34 cellular contexts compared by ENCODE assay signal in genomic region chr20:33231237-33231636, GRCh38. TPM values are rescaled to one million over a fixed set of nuclear protein-coding genes. Genes with fewer than 3 reads are reported as not detected.
"Had no signal": no experiment of that assay in that cellular context is flagged by ENCODE, and none has a peak within 500 bp of the region (broad histone marks: within the 10 kb centered on the region; RNA-seq: fewer than 3 reads in every experiment).

No MANE protein-coding gene starts in this region.

- H3K4me3 Mint-ChIP-seq: activated CD4-positive, alpha-beta memory T cell treated with anti-CD3 and anti-CD28 coated beads, Interleukin-2, amount 10 ng/mL, durations not matched to agents 7 days and 5 days; activated CD4-positive, alpha-beta T cell treated with anti-CD3 and anti-CD28 coated beads, Interleukin-2, amount 10 ng/mL, durations not matched to agents 7 days and 5 days; activated CD8-positive, alpha-beta memory T cell treated with anti-CD3 and anti-CD28 coated beads, Interleukin-2, amount 10 ng/mL, durations not matched to agents 7 days and 5 days; activated naive CD4-positive, alpha-beta T cell treated with anti-CD3 and anti-CD28 coated beads for 36 hours; activated naive CD4-positive, alpha-beta T cell treated with anti-CD3 and anti-CD28 coated beads, Interleukin-2, amount 50 U/mL, for 24 hours; activated T-helper 1 cell treated with anti-CD3 and anti-CD28 coated beads, Interleukin-12 subunit alpha, Interleukin-12 subunit beta, Interleukin-2, Interleukin-4 antibody, amounts not matched to agents 30 ng/mL and 10 ng/mL and 1 ng/mL, durations not matched to agents 14 hours and 24 hours and 36 hours; effector memory CD8-positive, alpha-beta T cell had no signal

- H3K27ac Mint-ChIP-seq: activated CD4-positive, alpha-beta memory T cell treated with anti-CD3 and anti-CD28 coated beads, Interleukin-2, amount 10 ng/mL, durations not matched to agents 7 days and 5 days; activated naive CD4-positive, alpha-beta T cell treated with anti-CD3 and anti-CD28 coated beads for 36 hours; activated naive CD4-positive, alpha-beta T cell treated with anti-CD3 and anti-CD28 coated beads, Interleukin-2, amount 50 U/mL, for 24 hours; activated T-helper 2 cell treated with anti-CD3 and anti-CD28 coated beads, Interferon-gamma antibody, Interleukin-2, Interleukin-4, amounts not matched to agents 10 μg/mL and 5 μg/mL and 100 μg/mL, durations not matched to agents 14 hours and 24 hours and 36 hours; effector memory CD8-positive, alpha-beta T cell had no signal

- ATAC-seq: activated CD8-positive, alpha-beta memory T cell treated with anti-CD3 and anti-CD28 coated beads, Interleukin-2, amount 10 ng/mL, durations not matched to agents 7 days and 5 days; body of pancreas; effector memory CD8-positive, alpha-beta T cell; foreskin keratinocyte; gastrocnemius medialis; heart left ventricle had no signal

- DNase-seq: activated CD4-positive, alpha-beta memory T cell treated with anti-CD3 and anti-CD28 coated beads, Interleukin-2, amount 10 ng/mL, durations not matched to agents 7 days and 5 days; activated CD4-positive, alpha-beta T cell treated with anti-CD3 and anti-CD28 coated beads for 1 hour; activated CD4-positive, alpha-beta T cell treated with anti-CD3 and anti-CD28 coated beads for 4 hours; activated CD4-positive, alpha-beta T cell treated with anti-CD3 and anti-CD28 coated beads, Interleukin-2, amount 10 ng/mL, durations not matched to agents 7 days and 5 days; activated CD4-positive, alpha-beta T cell treated with anti-CD3 and anti-CD28 coated beads, Interleukin-2, amount 50 U/mL, for 4 hours; activated CD8-positive, alpha-beta memory T cell treated with anti-CD3 and anti-CD28 coated beads, Interleukin-2, amount 10 ng/mL, durations not matched to agents 7 days and 5 days; activated CD8-positive, alpha-beta memory T cell treated with anti-CD3 and anti-CD28 coated beads, Interleukin-2, amount 50 U/mL, for 4 hours; activated effector memory CD4-positive, alpha-beta T cell treated with anti-CD3 and anti-CD28 coated beads, Interleukin-2, amount 50 U/mL, for 16 hours; activated naive CD4-positive, alpha-beta T cell treated with anti-CD3 and anti-CD28 coated beads for 36 hours; activated T-cell treated with anti-CD3 and anti-CD28 coated beads, Interleukin-2, amount 50 U/mL, for 1 hour; activated T-cell treated with anti-CD3 and anti-CD28 coated beads, Interleukin-2, amount 50 U/mL, for 48 hours; amygdala; aorta; body of pancreas; caudate nucleus; cortex of kidney; dermis blood vessel endothelial cell; effector CD4-positive, alpha-beta T cell; effector memory CD8-positive, alpha-beta T cell; erythroblast; foreskin keratinocyte; gastrocnemius medialis; glutamatergic neuron; heart left ventricle; T-helper 2 cell had no signal

- H3K4me3 ChIP-seq: body of pancreas, esophagus muscularis mucosa, gastrocnemius medialis, heart left ventricle had no signal

- H3K9me3 Mint-ChIP-seq: activated CD4-positive, alpha-beta memory T cell treated with anti-CD3 and anti-CD28 coated beads, Interleukin-2, amount 10 ng/mL, durations not matched to agents 7 days and 5 days; activated CD4-positive, alpha-beta T cell treated with anti-CD3 and anti-CD28 coated beads, Interleukin-2, amount 10 ng/mL, durations not matched to agents 7 days and 5 days; activated naive CD4-positive, alpha-beta T cell treated with anti-CD3 and anti-CD28 coated beads for 36 hours; activated naive CD4-positive, alpha-beta T cell treated with anti-CD3 and anti-CD28 coated beads, Interleukin-2, amount 50 U/mL, for 24 hours; activated T-helper 1 cell treated with anti-CD3 and anti-CD28 coated beads, Interleukin-12 subunit alpha, Interleukin-12 subunit beta, Interleukin-2, Interleukin-4 antibody, amounts not matched to agents 30 ng/mL and 10 ng/mL and 1 ng/mL, durations not matched to agents 14 hours and 24 hours and 36 hours; activated T-helper 2 cell treated with anti-CD3 and anti-CD28 coated beads, Interferon-gamma antibody, Interleukin-2, Interleukin-4, amounts not matched to agents 10 μg/mL and 5 μg/mL and 100 μg/mL, durations not matched to agents 14 hours and 24 hours and 36 hours; effector memory CD8-positive, alpha-beta T cell had no signal

- FAIRE-seq: colon had no signal

- H3K36me3 Mint-ChIP-seq: activated CD8-positive, alpha-beta memory T cell treated with anti-CD3 and anti-CD28 coated beads, Interleukin-2, amount 10 ng/mL, durations not matched to agents 7 days and 5 days; activated naive CD4-positive, alpha-beta T cell treated with anti-CD3 and anti-CD28 coated beads, Interleukin-2, amount 50 U/mL, for 24 hours had no signal

- H3K36me3 ChIP-seq: esophagus muscularis mucosa, gastrocnemius medialis, heart left ventricle had no signal

- H3K27ac ChIP-seq: body of pancreas, esophagus muscularis mucosa, foreskin keratinocyte, gastrocnemius medialis, heart left ventricle had no signal

- H3K4me1 ChIP-seq: body of pancreas, esophagus muscularis mucosa, foreskin keratinocyte, gastrocnemius medialis, heart left ventricle had no signal

- H3K9me3 ChIP-seq: body of pancreas, esophagus muscularis mucosa, gastrocnemius medialis, heart left ventricle had no signal

- H3K27me3 ChIP-seq: body of pancreas, foreskin keratinocyte had no signal

- H3K27me3 Mint-ChIP-seq: activated naive CD4-positive, alpha-beta T cell treated with anti-CD3 and anti-CD28 coated beads, Interleukin-2, amount 50 U/mL, for 24 hours had no signal

RNA-seq across cellular contexts. Expression of gene BPIFA1, which starts 4.6 kb away (rescaled TPM):
- total RNA-seq: activated CD4-positive, alpha-beta memory T cell treated with anti-CD3 and anti-CD28 coated beads, Interleukin-2, amount 10 ng/mL, durations not matched to agents 7 days and 5 days; activated CD4-positive, alpha-beta T cell treated with anti-CD3 and anti-CD28 coated beads, Interleukin-2, amount 10 ng/mL, durations not matched to agents 7 days and 5 days; activated CD8-positive, alpha-beta memory T cell treated with anti-CD3 and anti-CD28 coated beads for 36 hours; activated CD8-positive, alpha-beta memory T cell treated with anti-CD3 and anti-CD28 coated beads, Interleukin-2, amount 10 ng/mL, durations not matched to agents 7 days and 5 days; activated naive CD4-positive, alpha-beta T cell treated with anti-CD3 and anti-CD28 coated beads for 36 hours; activated T-helper 1 cell treated with anti-CD3 and anti-CD28 coated beads, Interleukin-12 subunit alpha, Interleukin-12 subunit beta, Interleukin-2, Interleukin-4 antibody, amounts not matched to agents 30 ng/mL and 10 ng/mL and 1 ng/mL, durations not matched to agents 14 hours and 24 hours and 36 hours; activated T-helper 2 cell treated with anti-CD3 and anti-CD28 coated beads, Interferon-gamma antibody, Interleukin-2, Interleukin-4, amounts not matched to agents 10 μg/mL and 5 μg/mL and 100 μg/mL, durations not matched to agents 14 hours and 24 hours and 36 hours; aorta; body of pancreas; chondrocyte; dermis blood vessel endothelial cell; esophagus muscularis mucosa; foreskin keratinocyte; gastrocnemius medialis; heart left ventricle; T-helper 1 cell treated with Interleukin-12 subunit alpha and Interleukin-12 subunit beta and Interleukin-4 antibody, amounts not matched to agents 30 ng/mL and 1 ng/mL, for 36 hours had no signal
- polyA plus RNA-seq: adipose tissue, aorta, foreskin keratinocyte, heart left ventricle had no signal

RNA-seq across cellular contexts. Expression of gene BPIFA3, which starts 14.1 kb away (rescaled TPM):
- total RNA-seq: activated CD4-positive, alpha-beta memory T cell treated with anti-CD3 and anti-CD28 coated beads, Interleukin-2, amount 10 ng/mL, durations not matched to agents 7 days and 5 days; activated CD4-positive, alpha-beta T cell treated with anti-CD3 and anti-CD28 coated beads, Interleukin-2, amount 10 ng/mL, durations not matched to agents 7 days and 5 days; activated CD8-positive, alpha-beta memory T cell treated with anti-CD3 and anti-CD28 coated beads for 36 hours; activated CD8-positive, alpha-beta memory T cell treated with anti-CD3 and anti-CD28 coated beads, Interleukin-2, amount 10 ng/mL, durations not matched to agents 7 days and 5 days; activated naive CD4-positive, alpha-beta T cell treated with anti-CD3 and anti-CD28 coated beads for 36 hours; activated T-helper 1 cell treated with anti-CD3 and anti-CD28 coated beads, Interleukin-12 subunit alpha, Interleukin-12 subunit beta, Interleukin-2, Interleukin-4 antibody, amounts not matched to agents 30 ng/mL and 10 ng/mL and 1 ng/mL, durations not matched to agents 14 hours and 24 hours and 36 hours; activated T-helper 2 cell treated with anti-CD3 and anti-CD28 coated beads, Interferon-gamma antibody, Interleukin-2, Interleukin-4, amounts not matched to agents 10 μg/mL and 5 μg/mL and 100 μg/mL, durations not matched to agents 14 hours and 24 hours and 36 hours; aorta; body of pancreas; chondrocyte; dermis blood vessel endothelial cell; esophagus muscularis mucosa; foreskin keratinocyte; gastrocnemius medialis; heart left ventricle; T-helper 1 cell treated with Interleukin-12 subunit alpha and Interleukin-12 subunit beta and Interleukin-4 antibody, amounts not matched to agents 30 ng/mL and 1 ng/mL, for 36 hours had no signal
- polyA plus RNA-seq: adipose tissue, aorta, foreskin keratinocyte, heart left ventricle had no signal

RNA-seq across cellular contexts. Expression of gene BPIFB1, which starts 51.8 kb away (rescaled TPM):
- total RNA-seq: activated CD4-positive, alpha-beta memory T cell treated with anti-CD3 and anti-CD28 coated beads, Interleukin-2, amount 10 ng/mL, durations not matched to agents 7 days and 5 days; activated CD4-positive, alpha-beta T cell treated with anti-CD3 and anti-CD28 coated beads, Interleukin-2, amount 10 ng/mL, durations not matched to agents 7 days and 5 days; activated CD8-positive, alpha-beta memory T cell treated with anti-CD3 and anti-CD28 coated beads for 36 hours; activated CD8-positive, alpha-beta memory T cell treated with anti-CD3 and anti-CD28 coated beads, Interleukin-2, amount 10 ng/mL, durations not matched to agents 7 days and 5 days; activated naive CD4-positive, alpha-beta T cell treated with anti-CD3 and anti-CD28 coated beads for 36 hours; activated T-helper 1 cell treated with anti-CD3 and anti-CD28 coated beads, Interleukin-12 subunit alpha, Interleukin-12 subunit beta, Interleukin-2, Interleukin-4 antibody, amounts not matched to agents 30 ng/mL and 10 ng/mL and 1 ng/mL, durations not matched to agents 14 hours and 24 hours and 36 hours; activated T-helper 2 cell treated with anti-CD3 and anti-CD28 coated beads, Interferon-gamma antibody, Interleukin-2, Interleukin-4, amounts not matched to agents 10 μg/mL and 5 μg/mL and 100 μg/mL, durations not matched to agents 14 hours and 24 hours and 36 hours; aorta; body of pancreas; chondrocyte; dermis blood vessel endothelial cell; esophagus muscularis mucosa; foreskin keratinocyte; gastrocnemius medialis; heart left ventricle; T-helper 1 cell treated with Interleukin-12 subunit alpha and Interleukin-12 subunit beta and Interleukin-4 antibody, amounts not matched to agents 30 ng/mL and 1 ng/mL, for 36 hours had no signal
- polyA plus RNA-seq: foreskin keratinocyte had no signal
